Comparison of ENCODE assay signal across 1 cellular context in genomic region chr19:1153891-1154730, GRCh38.
TF ChIP-seq lines count a peak whose summit lies in the region.

No MANE protein-coding gene starts in this region.

TF ChIP-seq in H1, 55 proteins besides CTCF, POLR2A, EP300 and RAD21:
- no peak for TF ChIP-seq RFX5 (IDR thresholded peaks at IDR 0.05; ENCODE audit: borderline replicate concordance, low read depth, low read length)
- no peak for TF ChIP-seq SP4 (IDR thresholded peaks at IDR 0.05; ENCODE audit: low read length)
- TF ChIP-seq BCL11A (IDR thresholded peaks at IDR 0.05; ENCODE audit: low read depth in 2 of 2, low read length in 2 of 2): no peak
- TF ChIP-seq SIX5 (IDR thresholded peaks at IDR 0.05; ENCODE audit: low read depth, low read length): no peak
- TF ChIP-seq PHF8 (conservative IDR thresholded peaks at IDR 0.05; ENCODE audit: low read depth, low read length): no peak
- no peak for TF ChIP-seq SUZ12 (IDR thresholded peaks at IDR 0.05; ENCODE audit: low read length)
